In the genomic region with DNA sequence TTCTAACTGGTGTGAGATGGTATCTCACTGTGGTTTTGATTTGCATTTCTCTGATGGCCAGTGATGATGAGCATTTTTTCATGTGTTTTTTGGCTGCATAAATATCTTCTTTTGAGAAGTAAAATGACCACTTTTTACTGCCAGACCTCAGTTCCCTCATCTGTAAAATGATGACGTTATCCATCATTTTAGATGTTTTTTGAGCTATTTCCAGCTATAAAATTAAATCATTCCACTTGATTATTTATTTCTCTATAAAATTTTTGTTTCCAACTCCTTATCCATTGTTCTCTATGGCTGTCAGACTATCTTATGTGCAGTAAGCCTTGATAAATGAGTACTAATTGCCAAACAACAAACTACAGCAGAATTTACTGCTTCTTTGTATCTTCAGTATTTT, we compare ENCODE assay signal across 35 cellular contexts.
"Had no signal": no experiment of that assay in that cellular context is flagged by ENCODE, and none has a peak within 500 bp of the region (broad histone marks: within the 10 kb centered on the region; RNA-seq: fewer than 3 reads in every experiment).

No MANE protein-coding gene starts in this region.

- H3K4me3 Mint-ChIP-seq: activated B cell treated with CpG ODN at 0.5 μM for 24 hours; activated CD4-positive, alpha-beta memory T cell treated with anti-CD3 and anti-CD28 coated beads, Interleukin-2, amount 10 ng/mL, durations not matched to agents 7 days and 5 days; activated CD8-positive, alpha-beta memory T cell treated with anti-CD3 and anti-CD28 coated beads, Interleukin-2, amount 10 ng/mL, durations not matched to agents 7 days and 5 days; activated naive CD8-positive, alpha-beta T cell treated with anti-CD3 and anti-CD28 coated beads for 36 hours; brain had no signal

- ATAC-seq: activated CD8-positive, alpha-beta memory T cell treated with anti-CD3 and anti-CD28 coated beads, Interleukin-2, amount 10 ng/mL, durations not matched to agents 7 days and 5 days; PC-3; Right ventricle myocardium inferior had no signal

- H3K27me3 Mint-ChIP-seq: activated B cell treated with CpG ODN at 0.5 μM for 24 hours; activated CD8-positive, alpha-beta memory T cell treated with anti-CD3 and anti-CD28 coated beads, Interleukin-2, amount 10 ng/mL, durations not matched to agents 7 days and 5 days had no signal

- H3K36me3 ChIP-seq: Peyer's patch had no signal

- H3K9ac ChIP-seq: KMS-11 had no signal

- H3K27me3 ChIP-seq: Peyer's patch had no signal

- H3K4me1 Mint-ChIP-seq: activated B cell treated with CpG ODN at 0.5 μM for 24 hours; activated CD4-positive, alpha-beta memory T cell treated with anti-CD3 and anti-CD28 coated beads, Interleukin-2, amount 10 ng/mL, durations not matched to agents 7 days and 5 days; activated CD8-positive, alpha-beta memory T cell treated with anti-CD3 and anti-CD28 coated beads, Interleukin-2, amount 10 ng/mL, durations not matched to agents 7 days and 5 days had no signal

- H3K9me3 Mint-ChIP-seq: activated B cell treated with CpG ODN at 0.5 μM for 24 hours; activated CD4-positive, alpha-beta memory T cell treated with anti-CD3 and anti-CD28 coated beads, Interleukin-2, amount 10 ng/mL, durations not matched to agents 7 days and 5 days; activated naive CD8-positive, alpha-beta T cell treated with anti-CD3 and anti-CD28 coated beads for 36 hours had no signal

- H3K36me3 Mint-ChIP-seq: activated CD8-positive, alpha-beta memory T cell treated with anti-CD3 and anti-CD28 coated beads, Interleukin-2, amount 10 ng/mL, durations not matched to agents 7 days and 5 days; brain had no signal

- DNase-seq: activated B cell treated with CpG ODN at 0.5 μM for 24 hours; activated CD4-positive, alpha-beta memory T cell treated with anti-CD3 and anti-CD28 coated beads, Interleukin-2, amount 10 ng/mL, durations not matched to agents 7 days and 5 days; activated CD4-positive, alpha-beta T cell treated with anti-CD3 and anti-CD28 coated beads for 4 hours; activated CD4-positive, CD25-positive, alpha-beta regulatory T cell treated with anti-CD3 and anti-CD28 coated beads, Interleukin-2, amount 50 U/mL, for 72 hours; activated CD8-positive, alpha-beta memory T cell treated with anti-CD3 and anti-CD28 coated beads for 24 hours; activated CD8-positive, alpha-beta memory T cell treated with anti-CD3 and anti-CD28 coated beads, Interleukin-2, amount 10 ng/mL, durations not matched to agents 7 days and 5 days; activated CD8-positive, alpha-beta memory T cell treated with anti-CD3 and anti-CD28 coated beads, Interleukin-2, amount 50 U/mL, for 48 hours; activated effector memory CD4-positive, alpha-beta T cell treated with Interleukin-2 at 50 U/mL for 16 hours; activated naive CD4-positive, alpha-beta T cell; activated naive CD4-positive, alpha-beta T cell treated with anti-CD3 and anti-CD28 coated beads, Interleukin-2, amount 50 U/mL, for 16 hours; activated naive CD8-positive, alpha-beta T cell treated with anti-CD3 and anti-CD28 coated beads for 36 hours; activated T-cell treated with anti-CD3 and anti-CD28 coated beads, Interleukin-2, amount 50 U/mL, for 48 hours; amniotic stem cell; caudate nucleus; cerebellar nuclear complex; MM.1S; MV-4-11; NCI-H1092; NCI-H1436 treated with DMSO at 0.1 percent for 48 hours; NCI-H1694 treated with DMSO at 0.1 percent for 48 hours; NCI-H2029; NCI-H345; NCI-H524 treated with DMSO at 0.1 percent for 48 hours; PC-3; Peyer's patch; RPMI8226; SW 1271; T-helper 1 cell; T-helper 2 cell; T-helper 9 cell had no signal

- H3K9me3 ChIP-seq: Peyer's patch had no signal

- H3K4me3 ChIP-seq: Peyer's patch had no signal

- FAIRE-seq: bronchial epithelial cell had no signal

- H3K27ac ChIP-seq: KMS-11, Peyer's patch, VCaP had no signal

- H3K27ac Mint-ChIP-seq: activated B cell treated with CpG ODN at 0.5 μM for 24 hours; activated CD4-positive, alpha-beta memory T cell treated with anti-CD3 and anti-CD28 coated beads, Interleukin-2, amount 10 ng/mL, durations not matched to agents 7 days and 5 days; activated CD8-positive, alpha-beta memory T cell treated with anti-CD3 and anti-CD28 coated beads, Interleukin-2, amount 10 ng/mL, durations not matched to agents 7 days and 5 days; activated naive CD8-positive, alpha-beta T cell treated with anti-CD3 and anti-CD28 coated beads for 36 hours; brain had no signal

- H3K4me1 ChIP-seq: Peyer's patch had no signal

- H3K4me2 ChIP-seq: KMS-11 had no signal
